In genomic region chr1:67689267-67690017, GRCh38 we compare ENCODE assay signal across 17 cellular contexts. TPM values are rescaled to one million over a fixed set of nuclear protein-coding genes. Genes with fewer than 3 reads are reported as not detected.
DNase-seq lines count a peak whose midpoint lies in the region; ATAC-seq, FAIRE-seq and TF ChIP-seq lines count a peak whose summit lies in the region.
"Had no signal": no experiment of that assay in that cellular context is flagged by ENCODE, and none has a peak within 500 bp of the region (broad histone marks: within the 10 kb centered on the region; RNA-seq: fewer than 3 reads in every experiment).

No MANE protein-coding gene starts in this region.

- H3K9me3 ChIP-seq in left ventricle myocardium inferior (replicated peaks), result no peaks in the 10 kb centered on the region
- H3K9me3 ChIP-seq in heart right ventricle, result no peaks in the 10 kb centered on the region
- no peaks in the 10 kb centered on the region for H3K9me3 ChIP-seq in astrocyte (ENCODE audit: insufficient read depth, low read depth, low read length)
- H3K9me3 ChIP-seq in hepatocyte (ENCODE audit: low read depth), result no peaks in the 10 kb centered on the region

- intact Hi-C loops in left ventricle myocardium inferior (cut with micrococcal nuclease) (loop anchor here (5.0 to 10.0 kb wide), 2 partner anchors 63 to 125 kb away; no protein-coding TSS in a partner anchor), heart right ventricle (cut with DNase I) (loop anchor here (5.0 to 10.0 kb wide), 11 partner anchors 33 to 155 kb away; partner anchors contain the start of gene GNG12 (in 1 of the 10))

- 61 to 62% methylated on average over 3 of the region's 3 CpGs for WGBS in heart right ventricle, 2 donors
- 63% methylated on average over 3 of the region's 3 CpGs for WGBS in hepatocyte (ENCODE audit: low lambda C conversion rate, missing lambda C conversion rate)

- peaks cover 25% of the 10 kb centered on the region for H3K36me3 ChIP-seq in left ventricle myocardium inferior
- peaks cover 0 to 45% (median 18%) of the 10 kb centered on the region in 9 donors for H3K36me3 ChIP-seq in heart right ventricle
- H3K36me3 ChIP-seq in astrocyte (ENCODE audit: insufficient read depth, low read length), result peaks cover 25% of the 10 kb centered on the region
- no peaks in the 10 kb centered on the region for H3K36me3 ChIP-seq in hepatocyte (replicated peaks; ENCODE audit: insufficient read depth, low read depth)
- peaks cover 7% of the 10 kb centered on the region for H3K36me3 ChIP-seq in GM23338 (ENCODE audit: insufficient read depth)

- peaks cover 37% of the 10 kb centered on the region for H3K79me2 ChIP-seq in astrocyte (ENCODE audit: insufficient read depth, low read length)
- peaks cover 12% of the 10 kb centered on the region for H3K79me2 ChIP-seq in hepatocyte
- peaks cover 15% of the 10 kb centered on the region for H3K79me2 ChIP-seq in GM23338 (replicated peaks; ENCODE audit: insufficient read depth)

- TF ChIP-seq CTCF in left ventricle myocardium inferior (IDR thresholded peaks at IDR 0.05; ENCODE audit: borderline replicate concordance) (no peak), heart right ventricle (IDR thresholded peaks at IDR 0.05) (no peak), astrocyte (IDR thresholded peaks at IDR 0.05; ENCODE audit: insufficient read depth, low read depth, low read length) (no peak), hepatocyte (IDR thresholded peaks at IDR 0.05; ENCODE audit: poor library complexity) (no peak), type B pancreatic cell (conservative IDR thresholded peaks at IDR 0.05) (no peak), GM23338 (conservative IDR thresholded peaks at IDR 0.05; ENCODE audit: low read depth in 2 of 2) (no peak)

- peak overlapping the region; percentile 91 for H3K27ac Mint-ChIP-seq in astrocyte (ENCODE audit: unreplicated experiment)
- peak overlapping the region; percentile 75 for H3K27ac Mint-ChIP-seq in type B pancreatic cell
- no peak overlapping the region for H3K27ac Mint-ChIP-seq in GM23338
- H3K27ac Mint-ChIP-seq: activated CD8-positive, alpha-beta memory T cell treated with anti-CD3 and anti-CD28 coated beads, Interleukin-2, amount 10 ng/mL, durations not matched to agents 7 days and 5 days; stimulated activated memory B cell treated with anti-CD40 and anti-IgM and Interleukin-4, amounts not matched to agents 10 μg/mL and 1 μg/mL and 100 μg/mL, for 72 hours had no signal

- H3K36me3 Mint-ChIP-seq in astrocyte (ENCODE audit: low read depth, unreplicated experiment) (peaks cover 19% of the 10 kb centered on the region), type B pancreatic cell (peaks cover 26% of the 10 kb centered on the region), GM23338 (ENCODE audit: low read depth) (peaks cover 25% of the 10 kb centered on the region)

- H3K4me1 Mint-ChIP-seq in astrocyte (ENCODE audit: low read depth, unreplicated experiment), result peaks cover 16% of the 10 kb centered on the region
- peaks cover 23% of the 10 kb centered on the region for H3K4me1 Mint-ChIP-seq in type B pancreatic cell (ENCODE audit: unreplicated experiment)
- peaks cover 19% of the 10 kb centered on the region for H3K4me1 Mint-ChIP-seq in GM23338

- no peak for FAIRE-seq in astrocyte (lab: Jason Lieb, UNC)
- FAIRE-seq: GM12891, GM19239, HTR-8/SVneo had no signal

- no peak overlapping the region for H2AFZ ChIP-seq in astrocyte (ENCODE audit: low read depth, low read length)
- no peak overlapping the region for H2AFZ ChIP-seq in hepatocyte
- H2AFZ ChIP-seq in GM23338, result no peak overlapping the region

- H3K9ac ChIP-seq in astrocyte (ENCODE audit: low read length), result peak overlapping the region; percentile 98

- no peak overlapping the region for H3K4me3 ChIP-seq in left ventricle myocardium inferior
- H3K4me3 ChIP-seq in heart right ventricle, result no peak overlapping the region
- no peak overlapping the region for H3K4me3 ChIP-seq in astrocyte (ENCODE audit: insufficient read depth, low read depth, low read length)
- H3K4me3 ChIP-seq in hepatocyte, result no peak overlapping the region
- H3K4me3 ChIP-seq in GM23338, result no peak overlapping the region

- DNase-seq in left ventricle myocardium inferior, result no peak
- DNase-seq in heart right ventricle, result no peak
- DNase-seq in astrocyte (ENCODE audit: low read depth), result no peak
- no peak for DNase-seq in hepatocyte (ENCODE audit: low spot score)
- no peak for DNase-seq in type B pancreatic cell (ENCODE audit: extremely low spot score, unreplicated experiment)
- DNase-seq in retina, result no peak
- DNase-seq in GM23338 (ENCODE audit: low spot score), result no peak
- DNase-seq in activated effector memory CD4-positive, alpha-beta T cell treated with anti-CD3 and anti-CD28 coated beads, Interleukin-2, amount 50 U/mL, for 16 hours, result no peak
- DNase-seq: activated CD8-positive, alpha-beta memory T cell treated with anti-CD3 and anti-CD28 coated beads, Interleukin-2, amount 10 ng/mL, durations not matched to agents 7 days and 5 days; DMS79; GOT3; NCI-H1105; Right ventricle myocardium superior had no signal

- H3K4me3 Mint-ChIP-seq in astrocyte (ENCODE audit: unreplicated experiment) (peak overlapping the region; percentile 75), type B pancreatic cell (peak overlapping the region; percentile 64), GM23338 (no peak overlapping the region)
- H3K4me3 Mint-ChIP-seq: activated CD8-positive, alpha-beta memory T cell treated with anti-CD3 and anti-CD28 coated beads, Interleukin-2, amount 10 ng/mL, durations not matched to agents 7 days and 5 days; stimulated activated memory B cell treated with anti-CD40 and anti-IgM and Interleukin-4, amounts not matched to agents 10 μg/mL and 1 μg/mL and 100 μg/mL, for 72 hours had no signal

- H3K27ac ChIP-seq in left ventricle myocardium inferior (replicated peaks) (peak overlapping the region; percentile 25), heart right ventricle (peak overlapping the region in 2 of 10 donors; percentile 10 to 99), astrocyte (ENCODE audit: low read depth, low read length) (peak overlapping the region; percentile 98), hepatocyte (peak overlapping the region; percentile 98), GM23338 (ENCODE audit: low read depth) (no peak overlapping the region)

- peak overlapping the region; percentile 89 for H3K4me2 ChIP-seq in astrocyte (ENCODE audit: low read length)
- H3K4me2 ChIP-seq in hepatocyte, result no peak overlapping the region
- H3K4me2 ChIP-seq in GM23338, result no peak overlapping the region

- H3F3A ChIP-seq in GM23338 (replicated peaks; ENCODE audit: low read depth), result 0 out of 2 replicates have a peak, but pooled peaks cover 3% of the 10 kb centered on the region

- H3K27me3 ChIP-seq in left ventricle myocardium inferior (ENCODE audit: low read depth) (no peaks in the 10 kb centered on the region), heart right ventricle (no peaks in the 10 kb centered on the region), astrocyte (ENCODE audit: insufficient read depth, low read length) (no peaks in the 10 kb centered on the region), hepatocyte (no peaks in the 10 kb centered on the region), GM23338 (ENCODE audit: insufficient read depth) (no peaks in the 10 kb centered on the region)

- ATAC-seq in heart right ventricle (no peak), GM23338 (no peak)
- ATAC-seq: activated CD8-positive, alpha-beta memory T cell treated with anti-CD3 and anti-CD28 coated beads, Interleukin-2, amount 10 ng/mL, durations not matched to agents 7 days and 5 days; stimulated activated memory B cell treated with anti-CD40 and anti-IgM and Interleukin-4, amounts not matched to agents 10 μg/mL and 1 μg/mL and 100 μg/mL, for 72 hours had no signal

- no peaks in the 10 kb centered on the region for H3K9me2 ChIP-seq in hepatocyte (replicated peaks; ENCODE audit: insufficient read depth)
- no peaks in the 10 kb centered on the region for H3K9me2 ChIP-seq in GM23338 (ENCODE audit: insufficient read depth)

- H4K20me1 ChIP-seq in astrocyte (ENCODE audit: insufficient read depth, low read length) (peaks cover 43% of the 10 kb centered on the region), hepatocyte (ENCODE audit: insufficient read depth, poor library complexity, severe bottlenecking) (peaks cover 3% of the 10 kb centered on the region), GM23338 (replicated peaks; ENCODE audit: insufficient read depth) (peaks cover 4% of the 10 kb centered on the region; the same call in 1 of the 2 replicates)

- H3K4me1 ChIP-seq in left ventricle myocardium inferior (peaks cover 45% of the 10 kb centered on the region), heart right ventricle (peaks cover 2 to 34% (median 30%) of the 10 kb centered on the region in 9 donors), astrocyte (ENCODE audit: insufficient read depth, low read length) (peaks cover 12% of the 10 kb centered on the region), hepatocyte (ENCODE audit: insufficient read depth) (peaks cover 11% of the 10 kb centered on the region), GM23338 (ENCODE audit: insufficient read depth) (peaks cover 10% of the 10 kb centered on the region)

- H3K9me3 Mint-ChIP-seq in astrocyte (ENCODE audit: unreplicated experiment) (no peaks in the 10 kb centered on the region), type B pancreatic cell (no peaks in the 10 kb centered on the region), GM23338 (no peaks in the 10 kb centered on the region; the same call in 2 of the 3 replicates)
- H3K9me3 Mint-ChIP-seq: stimulated activated memory B cell treated with anti-CD40 and anti-IgM and Interleukin-4, amounts not matched to agents 10 μg/mL and 1 μg/mL and 100 μg/mL, for 72 hours had no signal

- no peaks in the 10 kb centered on the region for H3K27me3 Mint-ChIP-seq in astrocyte (ENCODE audit: low read depth, unreplicated experiment)
- no peaks in the 10 kb centered on the region for H3K27me3 Mint-ChIP-seq in type B pancreatic cell
- H3K27me3 Mint-ChIP-seq in GM23338 (ENCODE audit: insufficient read depth, low read depth, poor library complexity), result peaks cover 7% of the 10 kb centered on the region
- H3K27me3 Mint-ChIP-seq: activated CD8-positive, alpha-beta memory T cell treated with anti-CD3 and anti-CD28 coated beads, Interleukin-2, amount 10 ng/mL, durations not matched to agents 7 days and 5 days; stimulated activated memory B cell treated with anti-CD40 and anti-IgM and Interleukin-4, amounts not matched to agents 10 μg/mL and 1 μg/mL and 100 μg/mL, for 72 hours had no signal

RNA-seq across cellular contexts. Expression of gene GADD45A, which starts 4.4 kb away (rescaled TPM):
- total RNA-seq in left ventricle myocardium inferior (65.0 TPM), heart right ventricle (100 to 1,000 TPM in 4 of 10 donors, 10 to 100 TPM in 6; 26.2 to 148 (median 72.7) TPM), astrocyte (127 and 162 TPM in 2 replicates), hepatocyte (90.5 and 93.1 TPM in 2 replicates), type B pancreatic cell (ENCODE audit: low replicate concordance) (66.0 and 104 TPM in 2 replicates)
- polyA plus RNA-seq in heart right ventricle (10 to 100 TPM; 40.6 to 41.4 TPM), hepatocyte (175 and 178 TPM in 2 replicates), GM23338 (2016; fragmentation: Nextera tagmentation; extraction: Ambion mirVana) (36.2 and 39.5 TPM in 2 replicates)
- 25.9 and 30.8 TPM in 2 replicates for total RNA-seq in GM23338 (2014; rRNA removed; shearing (Covaris generic))
